Comparison of ENCODE assay signal across 9 cellular contexts in the genomic region with DNA sequence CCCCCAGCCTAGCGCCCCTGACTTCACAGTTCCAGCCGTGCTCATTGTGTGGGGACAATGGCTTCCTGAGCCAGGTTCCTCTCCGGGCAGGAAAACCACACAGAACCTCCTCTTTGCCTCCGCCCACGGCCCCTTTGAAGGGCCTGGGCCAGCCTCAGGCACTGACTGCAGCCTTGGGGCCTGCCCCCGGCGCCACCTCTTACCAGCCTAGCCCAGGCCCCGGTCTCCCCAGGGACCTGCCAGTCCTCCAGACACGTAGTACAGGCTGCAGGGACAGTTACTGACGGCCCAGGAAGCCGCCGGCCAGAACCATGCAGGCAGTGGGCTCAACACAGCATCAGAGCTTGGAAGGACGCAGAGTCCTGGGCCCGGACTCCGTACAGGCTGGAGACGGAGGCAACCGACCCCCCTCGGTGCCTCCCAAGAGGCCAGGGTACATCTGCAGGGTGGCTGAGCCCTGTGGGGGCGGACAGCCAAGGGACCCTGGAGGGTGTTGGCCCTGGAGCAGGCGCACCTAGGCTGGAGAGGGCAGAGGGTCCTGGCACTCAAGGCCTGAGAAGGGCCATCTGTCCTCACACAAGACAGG. TPM values are rescaled to one million over a fixed set of nuclear protein-coding genes. Genes with fewer than 3 reads are reported as not detected.
DNase-seq lines count a peak whose midpoint lies in the region; ATAC-seq, FAIRE-seq and TF ChIP-seq lines count a peak whose summit lies in the region.
"Had no signal": no experiment of that assay in that cellular context is flagged by ENCODE, and none has a peak within 500 bp of the region (broad histone marks: within the 10 kb centered on the region; RNA-seq: fewer than 3 reads in every experiment).

No MANE protein-coding gene starts in this region.

- H3K4me2 ChIP-seq in PC-9: no peak overlapping the region

- FAIRE-seq in frontal cortex (lab: Jason Lieb, UNC): no peak

- TF ChIP-seq CTCF in PC-9 (conservative IDR thresholded peaks at IDR 0.05): no peak

- ATAC-seq in activated CD8-positive, alpha-beta memory T cell treated with anti-CD3 and anti-CD28 coated beads, Interleukin-2, amount 10 ng/mL, durations not matched to agents 7 days and 5 days: peak; percentile 36
- ATAC-seq in naive thymus-derived CD8-positive, alpha-beta T cell: peak; percentile 60 to 61
- ATAC-seq in HG03280 (IDR thresholded peaks at IDR 0.05; ENCODE audit: unreplicated experiment): no peak

- no peaks in the 10 kb centered on the region for H3K36me3 ChIP-seq in PC-9 (ENCODE audit: low read depth)

- POLR2A ChIA-PET in naive thymus-derived CD8-positive, alpha-beta T cell (lab: Charles Lee): interaction anchor here (1.2 to 2.2 kb wide), 2 partner anchors 99 to 112 kb away, joined by 5 to 6 read pairs; partner anchors contain the start of gene BRF1
- POLR2A ChIA-PET in PC-9 (lab: Charles Lee; ENCODE audit: unreplicated experiment): no interaction called here

- no peaks in the 10 kb centered on the region for H3K9me3 Mint-ChIP-seq in activated CD8-positive, alpha-beta memory T cell treated with anti-CD3 and anti-CD28 coated beads, Interleukin-2, amount 10 ng/mL, durations not matched to agents 7 days and 5 days (ENCODE audit: low read depth)
- H3K9me3 Mint-ChIP-seq in naive thymus-derived CD8-positive, alpha-beta T cell: no peaks in the 10 kb centered on the region

- peaks cover 14% of the 10 kb centered on the region for H3K27me3 Mint-ChIP-seq in activated CD8-positive, alpha-beta memory T cell treated with anti-CD3 and anti-CD28 coated beads, Interleukin-2, amount 10 ng/mL, durations not matched to agents 7 days and 5 days
- H3K27me3 Mint-ChIP-seq in naive thymus-derived CD8-positive, alpha-beta T cell: peaks cover 0 to 30% (median 14%) of the 10 kb centered on the region in 5 donors

- H3K4me1 ChIP-seq in PC-9 (replicated peaks; ENCODE audit: insufficient read depth): peaks cover 29% of the 10 kb centered on the region

- peak; percentile 54 for DNase-seq in activated CD8-positive, alpha-beta memory T cell treated with anti-CD3 and anti-CD28 coated beads, Interleukin-2, amount 10 ng/mL, durations not matched to agents 7 days and 5 days
- no peak for DNase-seq in activated CD8-positive, alpha-beta memory T cell treated with anti-CD3 and anti-CD28 coated beads, Interleukin-2, amount 50 U/mL, for 4 hours
- peak; percentile 80 to 83 for DNase-seq in Kasumi-1 (lab: John Stamatoyannopoulos, UW)
- peak; percentile 47 for DNase-seq in activated CD4-positive, CD25-positive, alpha-beta regulatory T cell treated with anti-CD3 and anti-CD28 coated beads, Interleukin-2, amount 50 U/mL, for 72 hours
- peak in 3 of 10 donors; percentile 31 to 45 (median 36) for DNase-seq in naive thymus-derived CD8-positive, alpha-beta T cell
- DNase-seq in PC-9: no peak
- no peak for DNase-seq in frontal cortex (ENCODE audit: low spot score in 2 of 2)
- DNase-seq: NCI-H2081 treated with DMSO at 0.1 percent for 48 hours had no signal

- intact Hi-C loops in PC-9 (cut with micrococcal nuclease; ENCODE audit: unreplicated experiment): loop anchor here (2.0 to 5.0 kb wide), 3 partner anchors 79 to 230 kb away; no protein-coding TSS in a partner anchor

- no peak overlapping the region for H2AFZ ChIP-seq in PC-9

- H3F3A ChIP-seq in PC-9 (ENCODE audit: insufficient read depth, low read depth): 0 out of 2 replicates have a peak, but pooled peaks cover 6% of the 10 kb centered on the region

- H3K27ac ChIP-seq in PC-9: no peak overlapping the region

- peaks cover 15% of the 10 kb centered on the region for H3K4me1 Mint-ChIP-seq in activated CD8-positive, alpha-beta memory T cell treated with anti-CD3 and anti-CD28 coated beads, Interleukin-2, amount 10 ng/mL, durations not matched to agents 7 days and 5 days
- H3K4me1 Mint-ChIP-seq in naive thymus-derived CD8-positive, alpha-beta T cell: peaks cover 10 to 36% (median 27%) of the 10 kb centered on the region in 4 donors

- no peaks in the 10 kb centered on the region for H3K9me2 ChIP-seq in PC-9 (ENCODE audit: insufficient read depth)

- H3K4me3 Mint-ChIP-seq in activated CD8-positive, alpha-beta memory T cell treated with anti-CD3 and anti-CD28 coated beads, Interleukin-2, amount 10 ng/mL, durations not matched to agents 7 days and 5 days: no peak overlapping the region
- H3K4me3 Mint-ChIP-seq in naive thymus-derived CD8-positive, alpha-beta T cell: peak overlapping the region in 8 of 10 donors; percentile 20 to 61 (median 49)

- peaks cover 6% of the 10 kb centered on the region; the same call in 1 of the 2 replicates for H3K27me3 ChIP-seq in PC-9 (ENCODE audit: insufficient read depth, low read depth)

- peak overlapping the region; percentile 56 for H3K27ac Mint-ChIP-seq in activated CD8-positive, alpha-beta memory T cell treated with anti-CD3 and anti-CD28 coated beads, Interleukin-2, amount 10 ng/mL, durations not matched to agents 7 days and 5 days
- H3K27ac Mint-ChIP-seq in naive thymus-derived CD8-positive, alpha-beta T cell: peak overlapping the region in 1 of 10 donors; percentile 32

- BruUV-seq in PC-9 (replicated peaks; lab: Mats Ljungman, UMichigan): no TSS peak

- CTCF ChIA-PET in activated CD8-positive, alpha-beta memory T cell treated with anti-CD3 and anti-CD28 coated beads, Interleukin-2, amount 10 ng/mL, durations not matched to agents 7 days and 5 days (lab: Charles Lee): interaction anchor here (0.7 to 3.2 kb wide), 10 partner anchors 8 to 150 kb away, joined by 3 to 15 read pairs (median 4); partner anchors contain the start of gene BRF1
- CTCF ChIA-PET in PC-9 (lab: Charles Lee): no interaction called here

- H3K4me3 ChIP-seq in PC-9: no peak overlapping the region

- no peaks in the 10 kb centered on the region for H3K79me2 ChIP-seq in PC-9 (ENCODE audit: low read depth)

- H3K36me3 Mint-ChIP-seq in activated CD8-positive, alpha-beta memory T cell treated with anti-CD3 and anti-CD28 coated beads, Interleukin-2, amount 10 ng/mL, durations not matched to agents 7 days and 5 days: no peaks in the 10 kb centered on the region
- H3K36me3 Mint-ChIP-seq in naive thymus-derived CD8-positive, alpha-beta T cell: peaks cover 0 to 2% (median 0%) of the 10 kb centered on the region in 3 donors

- H3K9me3 ChIP-seq in PC-9 (ENCODE audit: insufficient read depth, low read depth): no peaks in the 10 kb centered on the region

- no peaks in the 10 kb centered on the region; the same call in 1 of the 2 replicates for H4K20me1 ChIP-seq in PC-9 (ENCODE audit: insufficient read depth)

RNA-seq across cellular contexts. Expression of gene NUDT14, which starts 20.9 kb away (rescaled TPM):
- total RNA-seq in activated CD8-positive, alpha-beta memory T cell treated with anti-CD3 and anti-CD28 coated beads, Interleukin-2, amount 10 ng/mL, durations not matched to agents 7 days and 5 days: 10 to 100 TPM; 16.2 to 20.9 TPM
- total RNA-seq in naive thymus-derived CD8-positive, alpha-beta T cell: 10 to 100 TPM; 10.3 to 10.8 TPM
- polyA plus RNA-seq in naive thymus-derived CD8-positive, alpha-beta T cell: 10 to 100 TPM in 2 of 3 donors, 1 to 10 TPM in 1; 9.5 to 18.8 (median 17.1) TPM
- total RNA-seq in PC-9 (2021) (37.0 and 47.9 TPM in 2 replicates), frontal cortex (32.6 TPM)

RNA-seq across cellular contexts. Expression of gene JAG2, which starts 33.4 kb away (rescaled TPM):
- 1 to 10 TPM in 1 of 2 experiments, under 1 TPM in 1; 0.76 to 3.2 TPM for total RNA-seq in activated CD8-positive, alpha-beta memory T cell treated with anti-CD3 and anti-CD28 coated beads, Interleukin-2, amount 10 ng/mL, durations not matched to agents 7 days and 5 days
- total RNA-seq in naive thymus-derived CD8-positive, alpha-beta T cell: under 1 TPM; 0.16 to 0.47 TPM
- polyA plus RNA-seq in naive thymus-derived CD8-positive, alpha-beta T cell: under 1 TPM; 0.10 to 0.21 (median 0.17) TPM
- total RNA-seq in PC-9 (2021): 17.8 and 20.5 TPM in 2 replicates
- total RNA-seq in frontal cortex: 21.2 TPM

RNA-seq across cellular contexts. Expression of gene BTBD6, which starts 46.3 kb away (rescaled TPM):
- total RNA-seq in activated CD8-positive, alpha-beta memory T cell treated with anti-CD3 and anti-CD28 coated beads, Interleukin-2, amount 10 ng/mL, durations not matched to agents 7 days and 5 days: 10 to 100 TPM; 47.1 to 49.0 TPM
- 10 to 100 TPM; 42.0 to 42.8 TPM for total RNA-seq in naive thymus-derived CD8-positive, alpha-beta T cell
- polyA plus RNA-seq in naive thymus-derived CD8-positive, alpha-beta T cell: 10 to 100 TPM in 2 of 3 donors, 1 to 10 TPM in 1; 5.5 to 15.6 (median 14.9) TPM
- 9.0 and 12.2 TPM in 2 replicates for total RNA-seq in PC-9 (2021)
- 52.2 TPM for total RNA-seq in frontal cortex

Comparison
In these comparisons a context has a peak if more than half of its experiments do, and no peak if none do; other contexts are left out.
1. DNase-seq: peak in activated CD8-positive, alpha-beta memory T cell treated with anti-CD3 and anti-CD28 coated beads, Interleukin-2, amount 10 ng/mL, durations not matched to agents 7 days and 5 days (single experiment), Kasumi-1 (2 of 2) and activated CD4-positive, CD25-positive, alpha-beta regulatory T cell treated with anti-CD3 and anti-CD28 coated beads, Interleukin-2, amount 50 U/mL, for 72 hours (single experiment); none in activated CD8-positive, alpha-beta memory T cell treated with anti-CD3 and anti-CD28 coated beads, Interleukin-2, amount 50 U/mL, for 4 hours (single experiment), PC-9 (0 of 2) and frontal cortex (0 of 2).